Comparison of ENCODE assay signal across 6 cellular contexts in the genomic region with DNA sequence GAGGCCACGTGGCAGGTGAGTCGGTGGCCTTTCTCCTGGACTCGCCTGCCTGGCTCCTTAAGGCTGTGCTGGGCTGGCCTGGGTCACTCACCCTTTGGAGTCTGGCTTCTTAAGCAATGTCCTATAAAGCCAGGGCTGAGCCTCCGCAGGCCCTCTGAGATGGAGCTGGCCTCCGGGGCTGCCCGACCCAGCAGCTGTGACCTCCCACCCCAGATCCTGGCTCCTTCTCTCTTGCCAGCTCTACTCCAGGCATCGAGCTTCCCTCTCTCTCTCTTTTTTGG.
A peak's percentile ranks its signal among the peaks of the same experiment; 100 is the strongest.
DNase-seq lines count a peak whose midpoint lies in the region; ATAC-seq, FAIRE-seq and TF ChIP-seq lines count a peak whose summit lies in the region.
"Not testable (repeated sequence)": the region's sequence is repeated elsewhere in the genome, so short reads cannot be mapped to it uniquely, and the experiment has no call there.

No MANE protein-coding gene starts in this region.

- intact Hi-C loops in K562 (cut with micrococcal nuclease); HepG2 (cut with micrococcal nuclease; ENCODE audit: unreplicated experiment); mucosa of descending colon (cut with DNase I, micrococcal nuclease); upper lobe of right lung (cut with DNase I): not testable (repeated sequence)

- H3K27me3 Mint-ChIP-seq in stimulated activated naive CD8-positive, alpha-beta T cell treated with anti-CD3 and anti-CD28 coated beads, Interleukin-15, amount 100 ng/mL, for 72 hours: not testable (repeated sequence)

- not testable (repeated sequence) for DNase-seq in RWPE2 (ENCODE audit: low spot score); K562 (ENCODE audit: extremely low read depth in 1 of 4, low spot score in 3 of 4); HepG2 (ENCODE audit: low spot score); mucosa of descending colon; stimulated activated naive CD8-positive, alpha-beta T cell treated with anti-CD3 and anti-CD28 coated beads, Interleukin-15, amount 100 ng/mL, for 72 hours; upper lobe of right lung

- not testable (repeated sequence) for TF ChIP-seq EP300 in K562 (IDR thresholded peaks at IDR 0.05; ENCODE audit: low read length); HepG2 (IDR thresholded peaks at IDR 0.05; ENCODE audit: low read depth in 2 of 2, low read length in 2 of 2); HepG2 (CRISPR knock-in tag; IDR thresholded peaks at IDR 0.05; ENCODE audit: borderline replicate concordance)

- TF ChIP-seq RAD21 in K562 (CRISPR knock-in tag; conservative IDR thresholded peaks at IDR 0.05 in 1 of 2, IDR thresholded peaks at IDR 0.05 in 1 of 2); HepG2 (CRISPR knock-in tag; IDR thresholded peaks at IDR 0.05): not testable (repeated sequence)

- H3K9ac ChIP-seq in K562 (ENCODE audit: insufficient read depth in 1 of 2, low read depth in 2 of 2, low read length in 2 of 2); HepG2 (ENCODE audit: insufficient read depth, low read depth, low read length): not testable (repeated sequence)

- H4K20me1 ChIP-seq in K562 (replicated peaks; ENCODE audit: control insufficient read depth, insufficient read depth, low read length); HepG2 (ENCODE audit: insufficient read depth, low read length): not testable (repeated sequence)

- H3K4me3 Mint-ChIP-seq in stimulated activated naive CD8-positive, alpha-beta T cell treated with anti-CD3 and anti-CD28 coated beads, Interleukin-15, amount 100 ng/mL, for 72 hours: not testable (repeated sequence)

- not testable (repeated sequence) for TF ChIP-seq CTCF in RWPE2 (IDR thresholded peaks at IDR 0.05; ENCODE audit: poor library complexity, severe bottlenecking); K562 (IDR thresholded peaks at IDR 0.05 in 2 of 3, conservative IDR thresholded peaks at IDR 0.05 in 1 of 3; ENCODE audit: insufficient read depth in 2 of 3, low read depth in 1 of 3, low read length in 3 of 3); HepG2 (CRISPR knock-in tag; IDR thresholded peaks at IDR 0.05); mucosa of descending colon (IDR thresholded peaks at IDR 0.05); upper lobe of right lung (IDR thresholded peaks at IDR 0.05)

- not testable (repeated sequence) for H3K4me1 Mint-ChIP-seq in stimulated activated naive CD8-positive, alpha-beta T cell treated with anti-CD3 and anti-CD28 coated beads, Interleukin-15, amount 100 ng/mL, for 72 hours

- no CpG with 5 or more reads among the region's 7 CpGs for WGBS in K562 (ENCODE audit: insufficient coverage, low coverage, missing lambda C conversion rate)
- WGBS in HepG2 (ENCODE audit: low lambda C conversion rate): no CpG with 5 or more reads among the region's 7 CpGs

- not testable (repeated sequence) for H3K4me2 ChIP-seq in K562 (ENCODE audit: insufficient read depth, low read length); HepG2 (ENCODE audit: low read depth, low read length)

- CTCF ChIA-PET in K562 (lab: Yijun Ruan, JAX; ENCODE audit: low intra/inter-chr PET ratio); HepG2 (lab: Yijun Ruan, JAX; ENCODE audit: low intra/inter-chr PET ratio, low total read pairs): not testable (repeated sequence)

- not testable (repeated sequence) for H3K27ac ChIP-seq in RWPE2 (ENCODE audit: poor library complexity, severe bottlenecking); K562 (ENCODE audit: extremely low read depth, low read depth, low read length); HepG2 (ENCODE audit: extremely low read length, insufficient read depth, low read length); upper lobe of right lung

- not testable (repeated sequence) for BruUV-seq in K562 (replicated peaks; lab: Mats Ljungman, UMichigan); HepG2 (replicated peaks; lab: Mats Ljungman, UMichigan)

- H3K9me3 Mint-ChIP-seq in stimulated activated naive CD8-positive, alpha-beta T cell treated with anti-CD3 and anti-CD28 coated beads, Interleukin-15, amount 100 ng/mL, for 72 hours: not testable (repeated sequence)

- in situ Hi-C loops in K562 (cut with MboI); HepG2 (cut with HindIII; ENCODE audit: extremely low pct_ligation_motif_present, low pct_unique_long_range_greater_than_20kb): not testable (repeated sequence)

- not testable (repeated sequence) for FAIRE-seq in K562 (lab: Jason Lieb, UNC); HepG2 (lab: Jason Lieb, UNC)

- not testable (repeated sequence) for H3K9me1 ChIP-seq in K562 (ENCODE audit: control insufficient read depth, insufficient read depth, low read length)

- not testable (repeated sequence) for H3K9me3 ChIP-seq in RWPE2 (ENCODE audit: severe bottlenecking); K562 (replicated peaks; ENCODE audit: control insufficient read depth, insufficient read depth, low read depth, low read length); HepG2 (ENCODE audit: low read length); mucosa of descending colon; upper lobe of right lung

- not testable (repeated sequence) for TF ChIP-seq POLR2A in K562 (conservative IDR thresholded peaks at IDR 0.05); HepG2 (IDR thresholded peaks at IDR 0.05; ENCODE audit: insufficient read depth in 1 of 2, low read depth in 2 of 2, low read length in 2 of 2)

- not testable (repeated sequence) for H3K79me2 ChIP-seq in K562 (ENCODE audit: control insufficient read depth, insufficient read depth, low read length); HepG2 (ENCODE audit: insufficient read depth, low read length)

- POLR2A ChIA-PET in K562 (lab: Yijun Ruan, JAX); HepG2 (lab: Yijun Ruan, JAX): not testable (repeated sequence)

- not testable (repeated sequence) for H3K4me1 ChIP-seq in RWPE2 (ENCODE audit: insufficient read depth, poor library complexity, severe bottlenecking); K562 (replicated peaks in 1 of 2; ENCODE audit: control insufficient read depth in 2 of 2, insufficient read depth in 2 of 2, low read length in 2 of 2); HepG2 (ENCODE audit: insufficient read depth, low read length); mucosa of descending colon (ENCODE audit: low read depth); upper lobe of right lung

- H2AFZ ChIP-seq in K562 (ENCODE audit: low read depth, low read length); HepG2 (ENCODE audit: low read length): not testable (repeated sequence)

- peak; percentile 38; the same call in 1 of the 3 replicates for ATAC-seq in RWPE2 (ENCODE audit: low read depth)
- ATAC-seq in K562: peak; percentile 49; the same call in 2 of the 3 replicates
- ATAC-seq in HepG2: peak; percentile 41; the same call in 2 of the 3 replicates
- peak; percentile 29 for ATAC-seq in mucosa of descending colon
- peak; percentile 23 for ATAC-seq in stimulated activated naive CD8-positive, alpha-beta T cell treated with anti-CD3 and anti-CD28 coated beads, Interleukin-15, amount 100 ng/mL, for 72 hours
- ATAC-seq in upper lobe of right lung: peak; percentile 55

- not testable (repeated sequence) for H3K27ac Mint-ChIP-seq in stimulated activated naive CD8-positive, alpha-beta T cell treated with anti-CD3 and anti-CD28 coated beads, Interleukin-15, amount 100 ng/mL, for 72 hours

- not testable (repeated sequence) for H3K27me3 ChIP-seq in RWPE2 (ENCODE audit: insufficient read depth, poor library complexity, severe bottlenecking); K562 (ENCODE audit: control insufficient read depth in 2 of 2, insufficient read depth in 2 of 2, low read length in 2 of 2); HepG2 (ENCODE audit: control insufficient read depth in 1 of 2, insufficient read depth in 2 of 2, low read length in 2 of 2); upper lobe of right lung

- H3K36me3 ChIP-seq in RWPE2 (ENCODE audit: low read depth); K562 (ENCODE audit: control insufficient read depth, insufficient read depth, low read length); HepG2 (replicated peaks in 1 of 2; ENCODE audit: control insufficient read depth in 1 of 2, insufficient read depth in 2 of 2, low read length in 2 of 2); mucosa of descending colon (ENCODE audit: low read depth); upper lobe of right lung: not testable (repeated sequence)

- not testable (repeated sequence) for H3K4me3 ChIP-seq in RWPE2 (ENCODE audit: severe bottlenecking); K562; HepG2 (replicated peaks in 1 of 3; ENCODE audit: insufficient read depth in 1 of 3, low read depth in 2 of 3, low read length in 3 of 3); mucosa of descending colon; upper lobe of right lung
